ENCODE assay signal across 19 cellular contexts in genomic region chr22:47623740-47624103, GRCh38.
A peak's percentile ranks its signal among the peaks of the same experiment; 100 is the strongest.
DNase-seq lines count a peak whose midpoint lies in the region; ATAC-seq and TF ChIP-seq lines count a peak whose summit lies in the region.
"Had no signal": no experiment of that assay in that cellular context is flagged by ENCODE, and none has a peak within 500 bp of the region (broad histone marks: within the 10 kb centered on the region; RNA-seq: fewer than 3 reads in every experiment).

No MANE protein-coding gene starts in this region.

- peaks cover 0 to 7% of the 10 kb centered on the region in 2 donors for H3K9me3 ChIP-seq in lung (ENCODE audit: control insufficient read depth in 2 of 2, insufficient read depth in 1 of 2, low read length in 1 of 2)
- H3K9me3 ChIP-seq: A549, BLaER1, MG63 had no signal

- TF ChIP-seq CTCF in lung (IDR thresholded peaks at IDR 0.05; ENCODE audit: control extremely low read depth, extremely low read depth), result no peak

- no peaks in the 10 kb centered on the region for H3K27me3 ChIP-seq in lung (ENCODE audit: control insufficient read depth, insufficient read depth)
- H3K27me3 ChIP-seq: BLaER1, MG63 had no signal

- no peak for ATAC-seq in lung (ENCODE audit: insufficient read depth, low FRiP score)
- no peak for ATAC-seq in HG03045 (IDR thresholded peaks at IDR 0.05; ENCODE audit: unreplicated experiment)
- ATAC-seq: A549, Right ventricle myocardium inferior had no signal

- whole genome bisulfite sequencing in lung, 2 donors, result 75 to 76% methylated on average over 11 of the region's 11 CpGs

- DNase-seq in NCI-H2171 treated with DMSO at 0.1 percent for 48 hours (lab: John Stamatoyannopoulos, UW), result peak; percentile 57
- no peak for DNase-seq in NCI-H2171 (lab: John Stamatoyannopoulos, UW)
- DNase-seq in COLO668 (lab: John Stamatoyannopoulos, UW; ENCODE audit: unreplicated experiment), result peak; percentile 31
- DNase-seq in NCI-H69 (lab: John Stamatoyannopoulos, UW), result peak; percentile 77
- DNase-seq in lung (ENCODE audit: low spot score), result peak; percentile 17
- no peak for DNase-seq in activated CD4-positive, alpha-beta T cell treated with anti-CD3 and anti-CD28 coated beads for 4 hours
- DNase-seq in NOMO-1 (lab: John Stamatoyannopoulos, UW; ENCODE audit: unreplicated experiment in 2 of 2), result no peak
- DNase-seq: Calu3; CD4-positive, alpha-beta memory T cell; Kasumi-1; MG63; NCI-H1092; NCI-H1436 treated with DMSO at 0.1 percent for 48 hours; NCI-H226; NK-92 treated with Interleukin-12 subunit alpha and Interleukin-12 subunit beta, amount 100 ng/mL, for 24 hours had no signal

- H3K27ac ChIP-seq in lung (ENCODE audit: low read depth in 1 of 2, low read length in 1 of 2), result no peak overlapping the region
- H3K27ac ChIP-seq: A549, BLaER1 had no signal

- no peaks in the 10 kb centered on the region for H3K4me1 ChIP-seq in lung (ENCODE audit: control insufficient read depth in 2 of 2, insufficient read depth in 2 of 2, low read length in 2 of 2)
- H3K4me1 ChIP-seq: A549, BLaER1 had no signal

- H3K36me3 ChIP-seq in lung (ENCODE audit: control insufficient read depth in 2 of 2, insufficient read depth in 2 of 2, low read length in 2 of 2), result no peaks in the 10 kb centered on the region
- H3K36me3 ChIP-seq: BLaER1, MG63 had no signal

- no peak overlapping the region for H3K4me3 ChIP-seq in lung
- H3K4me3 ChIP-seq: A549, BLaER1, MG63 had no signal

Comparison
In these comparisons a context has a peak if more than half of its experiments do, and no peak if none do; other contexts are left out.
1. DNase-seq: peak in NCI-H2171 treated with DMSO at 0.1 percent for 48 hours (single experiment), COLO668 (single experiment), NCI-H69 (single experiment) and lung (single experiment); none in NCI-H2171 (single experiment), activated CD4-positive, alpha-beta T cell treated with anti-CD3 and anti-CD28 coated beads for 4 hours (0 of 2) and NOMO-1 (0 of 2).